8 cellular contexts compared by ENCODE assay signal in the genomic region with DNA sequence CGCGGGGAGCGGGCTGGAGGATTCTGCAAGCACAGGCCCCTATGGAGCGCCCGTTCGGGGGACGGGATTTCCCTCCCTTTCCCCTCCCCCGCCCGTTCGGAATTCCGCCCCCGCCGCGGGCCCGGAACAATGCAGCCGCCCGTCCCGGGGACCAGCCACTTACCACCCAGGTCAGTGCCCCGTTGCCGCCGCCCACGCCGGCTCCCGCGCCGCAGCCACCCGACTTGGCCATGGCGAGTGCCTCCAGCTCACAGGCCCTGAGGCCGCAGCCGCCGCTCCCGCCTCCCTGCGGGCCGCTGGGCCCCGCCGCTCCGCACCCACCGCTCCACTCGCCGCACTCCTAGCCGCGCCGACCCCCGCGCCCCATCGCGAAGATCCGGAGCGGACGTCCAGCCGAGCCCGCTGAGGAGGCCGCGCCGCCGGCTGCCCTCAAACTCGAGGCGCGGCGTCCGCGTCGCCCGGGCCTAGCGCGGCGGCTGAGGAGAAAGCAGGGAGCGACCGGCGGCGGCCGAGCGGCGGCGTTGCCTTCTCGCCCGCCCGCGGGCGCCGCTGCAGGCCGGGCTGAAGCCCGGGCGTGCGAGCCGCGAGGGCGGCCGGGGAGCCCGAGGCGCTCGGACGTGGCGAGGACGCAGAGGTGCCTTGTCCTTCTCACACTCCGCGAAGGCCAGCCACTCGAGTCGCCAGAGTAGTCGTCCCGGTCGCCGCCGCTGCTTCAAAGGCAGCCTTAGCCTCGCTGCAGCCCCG.
A peak's percentile ranks its signal among the peaks of the same experiment; 100 is the strongest.
DNase-seq lines count a peak whose midpoint lies in the region; FAIRE-seq and TF ChIP-seq lines count a peak whose summit lies in the region.

No MANE protein-coding gene starts in this region.

- no peak for FAIRE-seq in H54 (lab: Jason Lieb, UNC)

- peak overlapping the region; percentile 86 for H3K9ac ChIP-seq in mucosa of stomach (ENCODE audit: low read length)

- no peaks in the 10 kb centered on the region for H3K36me3 ChIP-seq in mucosa of stomach (ENCODE audit: control insufficient read depth, insufficient read depth, low read length)

- H3K27ac ChIP-seq in epithelial cell of prostate, result peak overlapping the region; percentile 82

- H3K27me3 ChIP-seq in mucosa of stomach (ENCODE audit: control insufficient read depth, insufficient read depth, low read length), result no peaks in the 10 kb centered on the region

- DNase-seq in H54 (ENCODE audit: insufficient read length, low spot score), result peak; percentile 23
- peak; percentile 4 for DNase-seq in NCI-H1105 (lab: John Stamatoyannopoulos, UW)
- DNase-seq in activated T-cell treated with anti-CD3 and anti-CD28 coated beads for 4 hours, result peak; percentile 62
- no peak for DNase-seq in epithelial cell of prostate (ENCODE audit: low read depth, low spot score)
- peak; percentile 30 to 41 for DNase-seq in stimulated activated CD8-positive, alpha-beta memory T cell treated with anti-CD3 and anti-CD28 coated beads, Interleukin-7, amount 100 ng/mL, for 1 hour (ENCODE audit: low read depth in 2 of 2)
- DNase-seq in DMS114 treated with DMSO at 0.1 percent for 48 hours (lab: John Stamatoyannopoulos, UW; ENCODE audit: unreplicated experiment), result no peak

- H3K9me3 ChIP-seq in mucosa of stomach (ENCODE audit: control insufficient read depth, low read length), result no peaks in the 10 kb centered on the region

- H3K4me1 ChIP-seq in mucosa of stomach (ENCODE audit: control insufficient read depth, insufficient read depth, low read length), result peaks cover 20% of the 10 kb centered on the region

- H3K4me3 ChIP-seq in GM12875 (ENCODE audit: low read depth, low read length) (peak overlapping the region; percentile 87), mucosa of stomach (ENCODE audit: low read length) (peak overlapping the region; percentile 76)

- peak; percentile 36; the same call in 1 of the 2 replicates for TF ChIP-seq POLR2A in H54 (IDR thresholded peaks at IDR 0.05; ENCODE audit: low read depth, low read length)

- no peak for TF ChIP-seq CTCF in GM12875 (IDR thresholded peaks at IDR 0.05; ENCODE audit: borderline replicate concordance, insufficient read depth, low read depth, low read length)

Comparison
In these comparisons a context has a peak if more than half of its experiments do, and no peak if none do; other contexts are left out.
1. DNase-seq: peak in H54 (single experiment), NCI-H1105 (single experiment), activated T-cell treated with anti-CD3 and anti-CD28 coated beads for 4 hours (single experiment) and stimulated activated CD8-positive, alpha-beta memory T cell treated with anti-CD3 and anti-CD28 coated beads, Interleukin-7, amount 100 ng/mL, for 1 hour (2 of 2); none in epithelial cell of prostate (single experiment) and DMS114 treated with DMSO at 0.1 percent for 48 hours (single experiment).